In genomic region chr3:177445591-177445990, GRCh38 we compare ENCODE assay signal across 19 cellular contexts.
"Had no signal": no experiment of that assay in that cellular context is flagged by ENCODE, and none has a peak within 500 bp of the region (broad histone marks: within the 10 kb centered on the region; RNA-seq: fewer than 3 reads in every experiment).

No MANE protein-coding gene starts in this region.

- ATAC-seq: activated CD8-positive, alpha-beta memory T cell treated with anti-CD3 and anti-CD28 coated beads, Interleukin-2, amount 10 ng/mL, durations not matched to agents 7 days and 5 days; activated CD8-positive, alpha-beta T cell treated with anti-CD3 and anti-CD28 coated beads for 36 hours; body of pancreas; effector memory CD8-positive, alpha-beta T cell; esophagus mucosa; naive thymus-derived CD8-positive, alpha-beta T cell; T-cell had no signal

- H3K9me3 ChIP-seq: body of pancreas, gastrocnemius medialis, neutrophil, ovary, prostate gland, suprapubic skin, upper lobe of left lung had no signal

- DNase-seq: activated CD4-positive, alpha-beta T cell treated with anti-CD3 and anti-CD28 coated beads, Interleukin-2, amount 10 ng/mL, durations not matched to agents 7 days and 5 days; activated CD4-positive, CD25-positive, alpha-beta regulatory T cell treated with anti-CD3 and anti-CD28 coated beads, Interleukin-2, amount 50 U/mL, for 72 hours; activated CD8-positive, alpha-beta memory T cell treated with anti-CD3 and anti-CD28 coated beads, Interleukin-2, amount 10 ng/mL, durations not matched to agents 7 days and 5 days; activated CD8-positive, alpha-beta T cell treated with anti-CD3 and anti-CD28 coated beads for 36 hours; activated gamma-delta T cell treated with Interleukin-2 at 50 U/mL for 16 hours; activated T-cell treated with anti-CD3 and anti-CD28 coated beads for 4 hours; body of pancreas; effector memory CD8-positive, alpha-beta T cell; gastrocnemius medialis; naive thymus-derived CD8-positive, alpha-beta T cell; ovary; stimulated activated CD4-positive, alpha-beta T cell treated with anti-CD3 and anti-CD28 coated beads, Interleukin-1b, Interleukin-23, amount 100 ng/mL, for 48 hours; T-cell; upper lobe of left lung; WERI-Rb-1 had no signal

- H3K4me3 ChIP-seq: body of pancreas, gastrocnemius medialis, ovary, prostate gland, suprapubic skin, upper lobe of left lung had no signal

- H3K4me1 ChIP-seq: prostate gland had no signal

- H3K36me3 ChIP-seq: gastrocnemius medialis, neutrophil, ovary, prostate gland, suprapubic skin, upper lobe of left lung, WERI-Rb-1 had no signal

- H3K27ac ChIP-seq: body of pancreas, gastrocnemius medialis, neutrophil, ovary, prostate gland, suprapubic skin, WERI-Rb-1 had no signal

- H3K27me3 ChIP-seq: body of pancreas, gastrocnemius medialis, neutrophil, ovary, suprapubic skin, upper lobe of left lung had no signal
